ENCODE assay signal across 10 cellular contexts in genomic region chr14:37591311-37591940, GRCh38. TPM values are rescaled to one million over a fixed set of nuclear protein-coding genes. Genes with fewer than 3 reads are reported as not detected.
DNase-seq lines count a peak whose midpoint lies in the region; ATAC-seq and TF ChIP-seq lines count a peak whose summit lies in the region.
"Had no signal": no experiment of that assay in that cellular context is flagged by ENCODE, and none has a peak within 500 bp of the region (broad histone marks: within the 10 kb centered on the region; RNA-seq: fewer than 3 reads in every experiment).

No MANE protein-coding gene starts in this region.

- no peaks in the 10 kb centered on the region for H3K36me3 ChIP-seq in ACC112 (ENCODE audit: insufficient read depth, low read length)
- H3K36me3 ChIP-seq in lower lobe of right lung = no peaks in the 10 kb centered on the region

- H3K27me3 ChIP-seq in ACC112 (ENCODE audit: insufficient read depth, low read length) (peaks cover 89% of the 10 kb centered on the region), lower lobe of right lung (ENCODE audit: low read depth) (peaks cover 90% of the 10 kb centered on the region)

- H3K4me3 ChIP-seq in ACC112 (ENCODE audit: low read depth, low read length) (peak overlapping the region; percentile 19; the same call in 1 of the 2 replicates), lower lobe of right lung (peak overlapping the region; percentile 60)

- H3K27ac Mint-ChIP-seq in activated T-helper 1 cell treated with anti-CD3 and anti-CD28 coated beads, Interleukin-12 subunit alpha, Interleukin-12 subunit beta, Interleukin-2, Interleukin-4 antibody, amounts not matched to agents 30 ng/mL and 10 ng/mL and 1 ng/mL, durations not matched to agents 14 hours and 24 hours and 36 hours = peak overlapping the region; percentile 79

- TF ChIP-seq CTCF in lower lobe of right lung (IDR thresholded peaks at IDR 0.05) = peak; percentile 22

- ATAC-seq in lower lobe of right lung (peak; percentile 5 to 35), HG02870 (IDR thresholded peaks at IDR 0.05; ENCODE audit: unreplicated experiment) (no peak), HG02798 (IDR thresholded peaks at IDR 0.05; ENCODE audit: poor library complexity, unreplicated experiment) (no peak), GM19023 (IDR thresholded peaks at IDR 0.05; ENCODE audit: unreplicated experiment) (no peak)

- H3K9me3 Mint-ChIP-seq in activated T-helper 1 cell treated with anti-CD3 and anti-CD28 coated beads, Interleukin-12 subunit alpha, Interleukin-12 subunit beta, Interleukin-2, Interleukin-4 antibody, amounts not matched to agents 30 ng/mL and 10 ng/mL and 1 ng/mL, durations not matched to agents 14 hours and 24 hours and 36 hours = peaks cover 7% of the 10 kb centered on the region

- no peaks in the 10 kb centered on the region for H3K79me2 ChIP-seq in ACC112 (ENCODE audit: control insufficient read depth, insufficient read depth, low read length, unreplicated experiment)

- peaks cover 2% of the 10 kb centered on the region for H3K36me3 Mint-ChIP-seq in activated T-helper 1 cell treated with anti-CD3 and anti-CD28 coated beads, Interleukin-12 subunit alpha, Interleukin-12 subunit beta, Interleukin-2, Interleukin-4 antibody, amounts not matched to agents 30 ng/mL and 10 ng/mL and 1 ng/mL, durations not matched to agents 14 hours and 24 hours and 36 hours (ENCODE audit: low read depth)

- no peak overlapping the region for H2AFZ ChIP-seq in ACC112 (ENCODE audit: low read length, unreplicated experiment)

- no peak overlapping the region for H3K4me3 Mint-ChIP-seq in activated T-helper 1 cell treated with anti-CD3 and anti-CD28 coated beads, Interleukin-12 subunit alpha, Interleukin-12 subunit beta, Interleukin-2, Interleukin-4 antibody, amounts not matched to agents 30 ng/mL and 10 ng/mL and 1 ng/mL, durations not matched to agents 14 hours and 24 hours and 36 hours

- peaks cover 64% of the 10 kb centered on the region for H3K27me3 Mint-ChIP-seq in activated T-helper 1 cell treated with anti-CD3 and anti-CD28 coated beads, Interleukin-12 subunit alpha, Interleukin-12 subunit beta, Interleukin-2, Interleukin-4 antibody, amounts not matched to agents 30 ng/mL and 10 ng/mL and 1 ng/mL, durations not matched to agents 14 hours and 24 hours and 36 hours (ENCODE audit: insufficient read depth)

- H3K4me1 ChIP-seq in ACC112 (ENCODE audit: control insufficient read depth, insufficient read depth, low read length, unreplicated experiment) (peaks cover 7% of the 10 kb centered on the region), lower lobe of right lung (peaks cover 13% of the 10 kb centered on the region)

- H3K27ac ChIP-seq in ACC112 (ENCODE audit: low read depth, low read length) (no peak overlapping the region), lower lobe of right lung (peak overlapping the region; percentile 82)

- intact Hi-C loops in activated T-helper 1 cell treated with anti-CD3 and anti-CD28 coated beads, Interleukin-12 subunit alpha, Interleukin-12 subunit beta, Interleukin-2, Interleukin-4 antibody, amounts not matched to agents 30 ng/mL and 10 ng/mL and 1 ng/mL, durations not matched to agents 14 hours and 24 hours and 36 hours (cut with micrococcal nuclease) = loop anchor here (5.0 kb wide), 2 partner anchors 666 to 1084 kb away; partner anchors contain the start of gene CLEC14A
- intact Hi-C loops in lower lobe of right lung (cut with DNase I) = loop anchor here (5.0 kb wide), 1 partner anchor 344 kb away; no protein-coding TSS in a partner anchor

- DNase-seq in HT-29 (ENCODE audit: low spot score) = peak; percentile 66
- no peak for DNase-seq in activated T-helper 1 cell treated with anti-CD3 and anti-CD28 coated beads, Interleukin-12 subunit alpha, Interleukin-12 subunit beta, Interleukin-2, Interleukin-4 antibody, amounts not matched to agents 30 ng/mL and 10 ng/mL and 1 ng/mL, durations not matched to agents 14 hours and 24 hours and 36 hours (ENCODE audit: low spot score)
- peak; percentile 64 for DNase-seq in lower lobe of right lung
- no peak for DNase-seq in mesenteric fat pad (ENCODE audit: low spot score)
- DNase-seq: DND-41 had no signal

- H3K4me1 Mint-ChIP-seq in activated T-helper 1 cell treated with anti-CD3 and anti-CD28 coated beads, Interleukin-12 subunit alpha, Interleukin-12 subunit beta, Interleukin-2, Interleukin-4 antibody, amounts not matched to agents 30 ng/mL and 10 ng/mL and 1 ng/mL, durations not matched to agents 14 hours and 24 hours and 36 hours (ENCODE audit: low read depth) = peaks cover 13% of the 10 kb centered on the region

- H3K9me3 ChIP-seq in lower lobe of right lung = no peaks in the 10 kb centered on the region

RNA-seq across cellular contexts. Expression of gene FOXA1, which starts 3.6 kb away (rescaled TPM):
- total RNA-seq in HT-29 (2014; rRNA removed; shearing (Covaris generic)) = 191 and 199 TPM in 2 replicates
- total RNA-seq in activated T-helper 1 cell treated with anti-CD3 and anti-CD28 coated beads, Interleukin-12 subunit alpha, Interleukin-12 subunit beta, Interleukin-2, Interleukin-4 antibody, amounts not matched to agents 30 ng/mL and 10 ng/mL and 1 ng/mL, durations not matched to agents 14 hours and 24 hours and 36 hours = 0.31 TPM in 1 of 2 replicates, not detected in the other
- 30.5 TPM for total RNA-seq in lower lobe of right lung
- not detected for total RNA-seq in mesenteric fat pad

RNA-seq across cellular contexts. Expression of gene TTC6, which starts 4.0 kb away (rescaled TPM):
- 6.2 and 6.3 TPM in 2 replicates for total RNA-seq in HT-29 (2014; rRNA removed; shearing (Covaris generic))
- total RNA-seq in activated T-helper 1 cell treated with anti-CD3 and anti-CD28 coated beads, Interleukin-12 subunit alpha, Interleukin-12 subunit beta, Interleukin-2, Interleukin-4 antibody, amounts not matched to agents 30 ng/mL and 10 ng/mL and 1 ng/mL, durations not matched to agents 14 hours and 24 hours and 36 hours = not detected in 2 replicates
- 9.2 TPM for total RNA-seq in lower lobe of right lung
- total RNA-seq in mesenteric fat pad = not detected
- total RNA-seq: epithelial cell of proximal tubule had no signal

Comparison
In these comparisons a context has a peak if more than half of its experiments do, and no peak if none do; other contexts are left out.
1. DNase-seq: peak in HT-29 (single experiment) and lower lobe of right lung (single experiment); none in activated T-helper 1 cell treated with anti-CD3 and anti-CD28 coated beads, Interleukin-12 subunit alpha, Interleukin-12 subunit beta, Interleukin-2, Interleukin-4 antibody, amounts not matched to agents 30 ng/mL and 10 ng/mL and 1 ng/mL, durations not matched to agents 14 hours and 24 hours and 36 hours (single experiment) and mesenteric fat pad (single experiment).
2. ATAC-seq: peak in lower lobe of right lung (2 of 2); none in HG02870 (single experiment), HG02798 (single experiment) and GM19023 (single experiment).
3. RNA of gene FOXA1, which starts 3.6 kb away (total RNA-seq): 191 to 199 TPM in HT-29 and 30.5 TPM in lower lobe of right lung (single experiment); 0.31 TPM in activated T-helper 1 cell treated with anti-CD3 and anti-CD28 coated beads, Interleukin-12 subunit alpha, Interleukin-12 subunit beta, Interleukin-2, Interleukin-4 antibody, amounts not matched to agents 30 ng/mL and 10 ng/mL and 1 ng/mL, durations not matched to agents 14 hours and 24 hours and 36 hours and not detected in mesenteric fat pad (single experiment); every median in the first group is over 10 times any median in the second.